ENCODE assay signal across 9 cellular contexts in the genomic region with DNA sequence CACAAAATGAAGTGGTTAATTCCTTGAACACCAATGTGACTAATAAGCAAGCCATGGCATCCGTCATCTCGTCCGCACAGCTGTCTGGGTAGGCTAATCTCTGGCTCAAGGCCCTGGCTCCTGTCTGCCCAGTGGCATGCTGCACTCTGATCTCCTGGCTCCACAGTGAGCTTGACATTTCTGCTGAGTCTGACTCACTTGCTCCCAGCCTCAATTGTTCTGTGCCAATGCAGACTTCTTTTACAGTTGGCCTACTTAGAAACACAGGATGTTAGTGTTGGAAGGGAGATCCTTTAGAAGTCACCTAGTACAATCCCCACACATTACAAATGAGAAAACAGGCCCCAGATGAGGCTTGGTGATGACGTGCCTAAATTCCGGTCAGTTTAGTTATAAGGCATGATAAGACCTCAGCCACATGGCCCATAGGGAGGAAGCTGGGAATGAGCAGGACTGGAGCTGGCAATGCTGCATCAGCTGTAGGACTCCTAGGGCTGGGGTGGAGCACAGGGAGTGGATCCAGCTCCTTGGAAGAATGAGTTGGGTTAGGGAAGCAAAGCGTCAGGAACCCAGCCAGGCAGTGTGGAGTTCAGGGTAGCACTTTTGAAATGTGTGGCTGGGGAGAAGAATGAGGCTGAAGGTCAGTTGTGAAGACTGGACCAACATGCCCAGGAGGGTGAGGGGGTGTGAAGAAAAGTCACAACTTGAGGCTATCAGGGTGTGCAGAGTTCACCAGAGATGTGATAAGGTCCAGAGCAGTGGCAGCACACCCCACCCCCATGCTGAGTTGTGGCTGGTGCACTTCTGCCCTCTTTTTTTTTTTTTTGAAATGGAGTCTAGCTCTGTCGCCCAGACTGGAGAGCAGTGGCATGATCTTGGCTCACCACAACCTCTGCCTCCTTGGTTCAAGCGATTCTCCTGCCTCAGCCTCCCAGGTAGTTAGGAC.
DNase-seq lines count a peak whose midpoint lies in the region; ATAC-seq and TF ChIP-seq lines count a peak whose summit lies in the region.
"Had no signal": no experiment of that assay in that cellular context is flagged by ENCODE, and none has a peak within 500 bp of the region (broad histone marks: within the 10 kb centered on the region; RNA-seq: fewer than 3 reads in every experiment).

No MANE protein-coding gene starts in this region.

- peaks cover 13% of the 10 kb centered on the region for H3K4me1 ChIP-seq in fibroblast of lung (ENCODE audit: control insufficient read depth, extremely low read depth, insufficient read depth, low read length)

- no peaks in the 10 kb centered on the region for H3K9me3 ChIP-seq in fibroblast of lung (ENCODE audit: control insufficient read depth, insufficient read depth, low read depth, low read length)

- H3K79me2 ChIP-seq in fibroblast of lung (ENCODE audit: control insufficient read depth, insufficient read depth, low read length): no peaks in the 10 kb centered on the region

- TF ChIP-seq CTCF in AG10803 (conservative IDR thresholded peaks at IDR 0.05; ENCODE audit: low read length): no peak
- TF ChIP-seq CTCF in fibroblast of lung (conservative IDR thresholded peaks at IDR 0.05 in 1 of 2, IDR thresholded peaks at IDR 0.05 in 1 of 2; ENCODE audit: low read depth in 1 of 2, low read length in 2 of 2): no peak

- H3K27ac ChIP-seq in fibroblast of lung (ENCODE audit: insufficient read depth, low read length): peak overlapping the region; percentile 87

- H3K4me2 ChIP-seq in fibroblast of lung (ENCODE audit: extremely low read depth, insufficient read depth, low read length): peak overlapping the region; percentile 72

- no peaks in the 10 kb centered on the region for H3K27me3 ChIP-seq in fibroblast of lung (ENCODE audit: control insufficient read depth, insufficient read depth, low read length)

- H3K4me3 ChIP-seq in AG10803 (ENCODE audit: low read length): no peak overlapping the region
- H3K4me3 ChIP-seq in fibroblast of lung (replicated peaks in 1 of 4; ENCODE audit: control extremely low read depth in 1 of 4, insufficient read depth in 1 of 4, low read depth in 3 of 4, low read length in 4 of 4): no peak overlapping the region

- H3K36me3 ChIP-seq in fibroblast of lung (ENCODE audit: control insufficient read depth, insufficient read depth, low read length): no peaks in the 10 kb centered on the region

- H4K20me1 ChIP-seq in fibroblast of lung (ENCODE audit: control insufficient read depth, extremely low read depth, insufficient read depth, low read length): no peaks in the 10 kb centered on the region

- H2AFZ ChIP-seq in fibroblast of lung (ENCODE audit: low read length): no peak overlapping the region

- peak overlapping the region; percentile 32 for H3K9ac ChIP-seq in fibroblast of lung (ENCODE audit: insufficient read depth, low read length)

- no peak for ATAC-seq in HG03354 (IDR thresholded peaks at IDR 0.05; ENCODE audit: poor library complexity, severe bottlenecking, unreplicated experiment)
- ATAC-seq in HG03432 (IDR thresholded peaks at IDR 0.05; ENCODE audit: unreplicated experiment): no peak

- peak; percentile 99 for DNase-seq in AG10803 (ENCODE audit: low read depth)
- DNase-seq in RPMI7951 (ENCODE audit: low read depth): peak; percentile 99
- DNase-seq in fibroblast of lung (ENCODE audit: low read depth in 2 of 2): peak; percentile 97 to 100
- DNase-seq in occipital lobe (lab: John Stamatoyannopoulos, UW): peak; percentile 40
- DNase-seq in activated effector memory CD4-positive, alpha-beta T cell treated with Interleukin-2 at 50 U/mL for 16 hours: no peak
- no peak for DNase-seq in activated T-cell treated with anti-CD3 and anti-CD28 coated beads, Interleukin-2, amount 50 U/mL, for 48 hours
- DNase-seq: activated B cell treated with CpG ODN at 0.5 μM for 24 hours had no signal

Comparison
In these comparisons a context has a peak if more than half of its experiments do, and no peak if none do; other contexts are left out.
1. DNase-seq: peak in AG10803 (single experiment), RPMI7951 (single experiment), fibroblast of lung (2 of 2) and occipital lobe (single experiment); none in activated effector memory CD4-positive, alpha-beta T cell treated with Interleukin-2 at 50 U/mL for 16 hours (single experiment) and activated T-cell treated with anti-CD3 and anti-CD28 coated beads, Interleukin-2, amount 50 U/mL, for 48 hours (0 of 2).